Comparison of ENCODE assay signal across 20 cellular contexts in the genomic region with DNA sequence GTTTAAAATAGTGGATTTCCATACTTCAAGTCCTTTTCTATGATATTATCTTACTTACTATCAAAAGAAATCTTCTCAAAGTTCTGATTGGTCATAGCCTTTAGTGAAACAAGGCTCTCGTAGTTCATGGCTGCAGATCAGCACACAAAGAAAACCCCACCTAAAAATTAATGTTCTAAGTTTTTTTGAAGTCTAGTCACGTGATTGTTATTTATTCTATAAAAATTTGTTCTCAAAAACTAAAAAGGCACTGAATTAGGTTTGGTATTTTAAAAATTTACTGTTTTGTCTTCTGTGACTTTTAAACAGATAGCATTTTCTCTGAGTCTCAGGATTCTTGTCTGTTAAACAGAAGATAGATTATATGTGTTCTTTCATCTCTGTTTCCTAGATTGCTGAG.
DNase-seq lines count a peak whose midpoint lies in the region; ATAC-seq, FAIRE-seq and TF ChIP-seq lines count a peak whose summit lies in the region.
"Had no signal": no experiment of that assay in that cellular context is flagged by ENCODE, and none has a peak within 500 bp of the region (broad histone marks: within the 10 kb centered on the region; RNA-seq: fewer than 3 reads in every experiment).

No MANE protein-coding gene starts in this region.

- 5% methylated on average over 2 of the region's 2 CpGs for WGBS in HepG2 (ENCODE audit: low lambda C conversion rate)
- 68% methylated on average over 2 of the region's 2 CpGs for WGBS in right lobe of liver (ENCODE audit: insufficient coverage, low coverage, low lambda C conversion rate, missing lambda C conversion rate)
- WGBS in K562 (ENCODE audit: insufficient coverage, low coverage, missing lambda C conversion rate), result 0% methylated on average over 2 of the region's 2 CpGs
- 79 to 87% methylated on average over 2 of the region's 2 CpGs for WGBS in testis, 2 donors

- CTCF ChIA-PET in HepG2 (lab: Yijun Ruan, JAX; ENCODE audit: low intra/inter-chr PET ratio, low total read pairs), result no interaction called here
- CTCF ChIA-PET in K562 (lab: Yijun Ruan, JAX; ENCODE audit: low intra/inter-chr PET ratio), result no interaction called here

- TF ChIP-seq CTCF in HepG2 (CRISPR knock-in tag; IDR thresholded peaks at IDR 0.05) (no peak), right lobe of liver (IDR thresholded peaks at IDR 0.05) (no peak), K562 (IDR thresholded peaks at IDR 0.05 in 2 of 3, conservative IDR thresholded peaks at IDR 0.05 in 1 of 3; ENCODE audit: insufficient read depth in 2 of 3, low read depth in 1 of 3, low read length in 3 of 3) (no peak), testis (IDR thresholded peaks at IDR 0.05) (no peak)

- intact Hi-C loops in HepG2 (cut with micrococcal nuclease; ENCODE audit: unreplicated experiment) (no loop called here), right lobe of liver (cut with DNase I) (no loop called here), K562 (cut with micrococcal nuclease) (no loop called here), testis (cut with DNase I; ENCODE audit: low total_unique reads) (no loop called here)

- H3K4me1 ChIP-seq in HepG2 (ENCODE audit: insufficient read depth, low read length) (peaks cover 19% of the 10 kb centered on the region), right lobe of liver (peaks cover 0 to 16% (median 7%) of the 10 kb centered on the region in 4 donors), K562 (replicated peaks in 1 of 2; ENCODE audit: control insufficient read depth in 2 of 2, insufficient read depth in 2 of 2, low read length in 2 of 2) (no peaks in the 10 kb centered on the region), testis (no peaks in the 10 kb centered on the region)
- H3K4me1 ChIP-seq: A549; BLaER1 treated with 17β-estradiol and CSF1 and Interleukin-3, amounts not matched to agents 10 nM and 100 nM had no signal

- POLR2A ChIA-PET in HepG2 (lab: Yijun Ruan, JAX), result no interaction called here
- POLR2A ChIA-PET in K562 (lab: Yijun Ruan, JAX), result no interaction called here

- TF ChIP-seq RAD21 in HepG2 (CRISPR knock-in tag; IDR thresholded peaks at IDR 0.05) (no peak), K562 (CRISPR knock-in tag; conservative IDR thresholded peaks at IDR 0.05 in 1 of 2, IDR thresholded peaks at IDR 0.05 in 1 of 2) (no peak)

- no peak overlapping the region for H3K4me3 ChIP-seq in HepG2 (replicated peaks in 1 of 3; ENCODE audit: insufficient read depth in 1 of 3, low read depth in 2 of 3, low read length in 3 of 3)
- no peak overlapping the region for H3K4me3 ChIP-seq in right lobe of liver
- H3K4me3 ChIP-seq in K562, result no peak overlapping the region
- H3K4me3 ChIP-seq in testis, result no peak overlapping the region
- H3K4me3 ChIP-seq: A549; BLaER1 treated with 17β-estradiol and CSF1 and Interleukin-3, amounts not matched to agents 10 nM and 100 nM had no signal

- in situ Hi-C loops in HepG2 (cut with HindIII; ENCODE audit: extremely low pct_ligation_motif_present, low pct_unique_long_range_greater_than_20kb), result no loop called here
- in situ Hi-C loops in K562 (cut with MboI), result no loop called here

- TF ChIP-seq EP300 in HepG2 (IDR thresholded peaks at IDR 0.05; ENCODE audit: low read depth in 2 of 2, low read length in 2 of 2) (no peak), HepG2 (CRISPR knock-in tag; IDR thresholded peaks at IDR 0.05; ENCODE audit: borderline replicate concordance) (no peak), K562 (IDR thresholded peaks at IDR 0.05; ENCODE audit: low read length) (no peak)

- no peak overlapping the region for H2AFZ ChIP-seq in HepG2 (ENCODE audit: low read length)
- no peak overlapping the region for H2AFZ ChIP-seq in K562 (ENCODE audit: low read depth, low read length)

- H3K9me1 ChIP-seq in K562 (ENCODE audit: control insufficient read depth, insufficient read depth, low read length), result no peaks in the 10 kb centered on the region

- no peak overlapping the region for H3K9ac ChIP-seq in HepG2 (ENCODE audit: insufficient read depth, low read depth, low read length)
- H3K9ac ChIP-seq in K562 (ENCODE audit: insufficient read depth in 1 of 2, low read depth in 2 of 2, low read length in 2 of 2), result no peak overlapping the region
- H3K9ac ChIP-seq: BLaER1 treated with 17β-estradiol and CSF1 and Interleukin-3, amounts not matched to agents 10 nM and 100 nM had no signal

- TF ChIP-seq POLR2A in HepG2 (IDR thresholded peaks at IDR 0.05; ENCODE audit: insufficient read depth in 1 of 2, low read depth in 2 of 2, low read length in 2 of 2) (no peak), right lobe of liver (IDR thresholded peaks at IDR 0.05) (no peak), K562 (conservative IDR thresholded peaks at IDR 0.05) (no peak), testis (IDR thresholded peaks at IDR 0.05) (no peak)

- H3K4me2 ChIP-seq in HepG2 (ENCODE audit: low read depth, low read length), result no peak overlapping the region
- no peak overlapping the region for H3K4me2 ChIP-seq in K562 (ENCODE audit: insufficient read depth, low read length)
- H3K4me2 ChIP-seq: A549; BLaER1 treated with 17β-estradiol and CSF1 and Interleukin-3, amounts not matched to agents 10 nM and 100 nM had no signal

- FAIRE-seq in HepG2 (lab: Jason Lieb, UNC), result no peak
- no peak for FAIRE-seq in K562 (lab: Jason Lieb, UNC)
- FAIRE-seq: A549, D721Med, G401.6, GM12892, GM18507 had no signal

- H3K9me3 ChIP-seq in HepG2 (ENCODE audit: low read length) (no peaks in the 10 kb centered on the region), right lobe of liver (no peaks in the 10 kb centered on the region), K562 (replicated peaks; ENCODE audit: control insufficient read depth, insufficient read depth, low read depth, low read length) (peaks cover 3% of the 10 kb centered on the region; the same call in 1 of the 2 replicates), testis (no peaks in the 10 kb centered on the region)
- H3K9me3 ChIP-seq: A549; BLaER1 treated with 17β-estradiol and CSF1 and Interleukin-3, amounts not matched to agents 10 nM and 100 nM; Caco-2 had no signal

- H3K27me3 ChIP-seq in HepG2 (ENCODE audit: control insufficient read depth in 1 of 2, insufficient read depth in 2 of 2, low read length in 2 of 2), result no peaks in the 10 kb centered on the region
- H3K27me3 ChIP-seq in right lobe of liver, result no peaks in the 10 kb centered on the region
- no peaks in the 10 kb centered on the region for H3K27me3 ChIP-seq in K562 (ENCODE audit: control insufficient read depth in 2 of 2, insufficient read depth in 2 of 2, low read length in 2 of 2)
- H3K27me3 ChIP-seq in testis, result no peaks in the 10 kb centered on the region
- H3K27me3 ChIP-seq: BLaER1 treated with 17β-estradiol and CSF1 and Interleukin-3, amounts not matched to agents 10 nM and 100 nM had no signal

- DNase-seq in HepG2 (ENCODE audit: low spot score), result no peak
- no peak for DNase-seq in right lobe of liver
- DNase-seq in K562 (ENCODE audit: extremely low read depth in 1 of 4, low spot score in 3 of 4), result no peak
- DNase-seq in testis, result no peak
- no peak for DNase-seq in NCI-H1694 (lab: John Stamatoyannopoulos, UW)
- DNase-seq: AML-193; Caco-2; Calu3; CD4-positive, alpha-beta T cell; CD8-positive, alpha-beta T cell; DMS79 treated with DMSO at 0.1 percent for 48 hours; GF-D8 had no signal

- BruUV-seq in HepG2 (replicated peaks; lab: Mats Ljungman, UMichigan), result no TSS peak
- no TSS peak for BruUV-seq in K562 (replicated peaks; lab: Mats Ljungman, UMichigan)

- H3K27ac ChIP-seq in HepG2 (ENCODE audit: extremely low read length, insufficient read depth, low read length) (no peak overlapping the region), right lobe of liver (no peak overlapping the region), K562 (ENCODE audit: extremely low read depth, low read depth, low read length) (no peak overlapping the region), testis (no peak overlapping the region)
- H3K27ac ChIP-seq: 22Rv1; A549; BLaER1 treated with 17β-estradiol and CSF1 and Interleukin-3, amounts not matched to agents 10 nM and 100 nM; C4-2B had no signal

- no peaks in the 10 kb centered on the region for H3K36me3 ChIP-seq in HepG2 (replicated peaks in 1 of 2; ENCODE audit: control insufficient read depth in 1 of 2, insufficient read depth in 2 of 2, low read length in 2 of 2)
- H3K36me3 ChIP-seq in right lobe of liver, result no peaks in the 10 kb centered on the region
- no peaks in the 10 kb centered on the region for H3K36me3 ChIP-seq in K562 (ENCODE audit: control insufficient read depth, insufficient read depth, low read length)
- no peaks in the 10 kb centered on the region for H3K36me3 ChIP-seq in testis (ENCODE audit: low read depth, missing control alignments)
- H3K36me3 ChIP-seq: BLaER1 treated with 17β-estradiol and CSF1 and Interleukin-3, amounts not matched to agents 10 nM and 100 nM had no signal

- ATAC-seq in HepG2, result no peak
- ATAC-seq in right lobe of liver, result no peak
- no peak for ATAC-seq in K562
- ATAC-seq: A549; CD8-positive, alpha-beta T cell had no signal

- H3K79me2 ChIP-seq in HepG2 (ENCODE audit: insufficient read depth, low read length), result no peaks in the 10 kb centered on the region
- no peaks in the 10 kb centered on the region for H3K79me2 ChIP-seq in K562 (ENCODE audit: control insufficient read depth, insufficient read depth, low read length)

- no peaks in the 10 kb centered on the region for H4K20me1 ChIP-seq in HepG2 (ENCODE audit: insufficient read depth, low read length)
- no peaks in the 10 kb centered on the region for H4K20me1 ChIP-seq in K562 (replicated peaks; ENCODE audit: control insufficient read depth, insufficient read depth, low read length)
- H4K20me1 ChIP-seq: BLaER1 treated with 17β-estradiol and CSF1 and Interleukin-3, amounts not matched to agents 10 nM and 100 nM had no signal

TF ChIP-seq in HepG2, 621 proteins besides CTCF, POLR2A, EP300 and RAD21:
- TF ChIP-seq RBAK (CRISPR knock-in tag; IDR thresholded peaks at IDR 0.05), result no peak
- TF ChIP-seq RAD51 (IDR thresholded peaks at IDR 0.05; ENCODE audit: borderline replicate concordance), result peak; percentile 71; the same call in 1 of the 2 replicates
- TF ChIP-seq SIN3B (IDR thresholded peaks at IDR 0.05; ENCODE audit: low read length), result no peak
- no peak for TF ChIP-seq ZSCAN9 (CRISPR knock-in tag; IDR thresholded peaks at IDR 0.05; ENCODE audit: borderline replicate concordance)

TF ChIP-seq in K562, 482 proteins besides CTCF, POLR2A, EP300 and RAD21:
- no peak for TF ChIP-seq ZC3H8 (IDR thresholded peaks at IDR 0.05)
- TF ChIP-seq, protein P1, sequence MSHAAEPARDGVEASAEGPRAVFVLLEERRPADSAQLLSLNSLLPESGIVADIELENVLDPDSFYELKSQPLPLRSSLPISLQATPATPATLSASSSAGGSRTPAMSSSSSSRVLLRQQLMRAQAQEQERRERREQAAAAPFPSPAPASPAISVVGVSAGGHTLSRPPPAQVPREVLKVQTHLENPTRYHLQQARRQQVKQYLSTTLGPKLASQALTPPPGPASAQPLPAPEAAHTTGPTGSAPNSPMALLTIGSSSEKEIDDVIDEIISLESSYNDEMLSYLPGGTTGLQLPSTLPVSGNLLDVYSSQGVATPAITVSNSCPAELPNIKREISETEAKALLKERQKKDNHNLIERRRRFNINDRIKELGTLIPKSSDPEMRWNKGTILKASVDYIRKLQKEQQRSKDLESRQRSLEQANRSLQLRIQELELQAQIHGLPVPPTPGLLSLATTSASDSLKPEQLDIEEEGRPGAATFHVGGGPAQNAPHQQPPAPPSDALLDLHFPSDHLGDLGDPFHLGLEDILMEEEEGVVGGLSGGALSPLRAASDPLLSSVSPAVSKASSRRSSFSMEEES (CRISPR knock-in tag; IDR thresholded peaks at IDR 0.05), result peak; percentile 90
